8 cellular contexts compared by ENCODE assay signal in the genomic region with DNA sequence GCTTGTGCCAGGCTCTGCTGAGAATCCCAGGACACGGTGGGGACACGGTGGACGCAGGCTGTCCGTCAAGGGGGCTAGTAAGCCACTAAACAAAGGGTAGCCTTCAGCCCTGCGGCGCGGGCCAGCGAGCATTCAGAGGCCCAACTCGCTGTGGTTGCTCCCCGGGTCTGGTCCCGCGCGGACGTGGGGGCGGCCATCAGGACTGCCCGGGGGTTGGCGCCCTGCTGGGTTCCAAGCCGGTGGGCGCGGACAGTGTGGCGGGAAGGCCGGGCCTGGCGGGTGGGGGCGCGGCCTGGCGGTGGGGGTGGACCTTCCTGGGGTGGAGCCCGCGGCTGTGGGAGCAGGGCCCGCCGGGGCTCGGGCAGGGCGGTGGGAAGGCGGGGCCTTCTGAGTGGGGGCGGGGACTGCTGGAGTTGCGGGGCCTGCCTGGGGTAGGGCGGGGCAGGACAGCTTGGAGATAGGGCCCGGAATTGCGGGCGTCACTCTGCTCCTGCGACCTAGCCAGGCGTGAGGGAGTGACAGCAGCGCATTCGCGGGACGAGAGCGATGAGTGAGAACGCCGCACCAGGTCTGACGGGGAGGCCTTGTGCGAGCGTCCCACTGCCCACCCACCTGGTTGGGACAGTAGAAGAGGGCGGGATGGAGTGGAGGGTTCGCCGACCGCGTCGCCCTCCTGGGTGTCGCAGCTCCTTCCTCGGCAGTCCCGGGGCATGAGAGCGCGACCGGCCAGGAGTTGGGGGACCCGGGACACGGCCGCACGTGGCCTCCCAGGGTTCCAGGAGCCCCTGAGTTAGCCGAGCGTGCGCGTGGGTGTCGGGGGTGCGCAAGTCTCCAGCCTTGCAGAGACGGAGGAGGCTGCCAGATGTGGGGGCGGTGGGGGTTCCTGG. TPM values are rescaled to one million over a fixed set of nuclear protein-coding genes. Genes with fewer than 3 reads are reported as not detected.
DNase-seq lines count a peak whose midpoint lies in the region; ATAC-seq and TF ChIP-seq lines count a peak whose summit lies in the region.

Gene SERHL2, plus strand, starts transcription at position 482 of the 887 bp plus-strand sequence. Its CDS starts 65 bp downstream, at position 547.

- H3K36me3 Mint-ChIP-seq in nephron (ENCODE audit: low read depth) = no peaks in the 10 kb centered on the region

- peak; percentile 81 for ATAC-seq in HG03432 (IDR thresholded peaks at IDR 0.05; ENCODE audit: unreplicated experiment)

- peaks cover 5% of the 10 kb centered on the region for H3K4me1 Mint-ChIP-seq in nephron

- H3K4me3 ChIP-seq in fibroblast of the aortic adventitia (ENCODE audit: low read depth, low read length) = peak within 1 kb of the TSS; percentile 83

- H3K27ac Mint-ChIP-seq in nephron = peak within 1 kb of the TSS in 1 of 3 experiments; percentile 73

- peaks cover 8% of the 10 kb centered on the region for H3K9me3 Mint-ChIP-seq in nephron

- peaks cover 12% of the 10 kb centered on the region for H3K27me3 Mint-ChIP-seq in nephron (ENCODE audit: low read depth)

- TF ChIP-seq CTCF in fibroblast of the aortic adventitia (IDR thresholded peaks at IDR 0.05; ENCODE audit: insufficient read depth, low read length) (no peak), nephron (IDR thresholded peaks at IDR 0.05; ENCODE audit: unreplicated experiment in 3 of 3) (no peak)

- peak within 1 kb of the TSS; percentile 87 to 89 (median 88) for H3K4me3 Mint-ChIP-seq in nephron

- peak in 2 of 3 experiments; percentile 21 to 51 for DNase-seq in NCI-H1417 (lab: John Stamatoyannopoulos, UW)
- DNase-seq in NCI-H1417 treated with DMSO at 0.1 percent for 48 hours (lab: John Stamatoyannopoulos, UW) = no peak
- DNase-seq in RPMI7951 (ENCODE audit: low read depth) = peak; percentile 76
- DNase-seq in activated T-helper 9 cell treated with anti-CD3 and anti-CD28 coated beads, Interleukin-2, amount 50 U/mL, for 16 hours (ENCODE audit: low read depth) = peak; percentile 70
- DNase-seq in fibroblast of the aortic adventitia (ENCODE audit: low read depth) = peak; percentile 74
- DNase-seq in stimulated activated naive CD4-positive, alpha-beta T cell (lab: John Stamatoyannopoulos, UW) = peak; percentile 52 to 88 (median 75)

RNA-seq across cellular contexts. Expression of gene SERHL2, which starts in this region (rescaled TPM):
- total RNA-seq in RPMI7951 (2014; rRNA removed; shearing (Covaris generic)) = 2.2 and 2.5 TPM in 2 replicates
- total RNA-seq in fibroblast of the aortic adventitia (ENCODE audit: low replicate concordance) = 2.0 and 2.2 TPM in 2 replicates
